ENCODE assay signal across 40 cellular contexts in the genomic region with DNA sequence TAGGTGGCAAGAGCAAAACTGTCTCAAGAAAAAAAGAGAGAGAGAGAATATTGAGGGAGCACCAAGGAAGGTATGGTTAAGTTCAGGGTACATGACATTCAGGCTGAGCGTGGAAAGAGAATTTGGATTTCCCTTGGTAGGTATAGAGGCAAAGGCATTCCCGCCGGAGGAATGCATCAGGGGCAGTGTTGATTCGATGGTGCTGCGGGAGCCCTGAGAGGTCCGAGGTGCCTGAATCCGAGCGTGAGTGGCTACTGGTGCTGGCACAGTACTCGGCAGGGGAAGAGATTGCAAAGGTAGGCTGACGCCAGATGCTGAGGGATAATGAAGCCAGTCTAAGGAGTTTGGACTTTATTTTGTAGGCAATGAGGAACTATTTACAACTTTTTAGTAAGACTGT. TPM values are rescaled to one million over a fixed set of nuclear protein-coding genes. Genes with fewer than 3 reads are reported as not detected.
"Had no signal": no experiment of that assay in that cellular context is flagged by ENCODE, and none has a peak within 500 bp of the region (broad histone marks: within the 10 kb centered on the region; RNA-seq: fewer than 3 reads in every experiment).

No MANE protein-coding gene starts in this region.

- H3K27ac Mint-ChIP-seq: activated naive CD4-positive, alpha-beta T cell treated with anti-CD3 and anti-CD28 coated beads for 36 hours; activated naive CD4-positive, alpha-beta T cell treated with anti-CD3 and anti-CD28 coated beads, Interleukin-2, amount 10 ng/mL, durations not matched to agents 7 days and 5 days; activated naive CD4-positive, alpha-beta T cell treated with anti-CD3 and anti-CD28 coated beads, Interleukin-2, amount 50 U/mL, for 24 hours; activated naive CD4-positive, alpha-beta T cell treated with anti-CD3 and anti-CD28 coated beads, Interleukin-2, amount 50 U/mL, for 72 hours; activated naive CD8-positive, alpha-beta T cell; activated naive CD8-positive, alpha-beta T cell treated with anti-CD3 and anti-CD28 coated beads for 36 hours; activated naive CD8-positive, alpha-beta T cell treated with anti-CD3 and anti-CD28 coated beads, Interleukin-2, amount 50 U/mL, for 24 hours; activated T-cell treated with anti-CD3 and anti-CD28 coated beads, Interleukin-2, amount 50 U/mL, for 24 hours; activated T-cell treated with anti-CD3 and anti-CD28 coated beads, Interleukin-2, amount 50 U/mL, for 72 hours; activated T-helper 1 cell treated with anti-CD3 and anti-CD28 coated beads, Interleukin-12 subunit alpha, Interleukin-12 subunit beta, Interleukin-2, Interleukin-4 antibody, amounts not matched to agents 30 ng/mL and 10 ng/mL and 1 ng/mL, durations not matched to agents 14 hours and 24 hours and 36 hours; activated T-helper 17 cell treated with anti-CD3 and anti-CD28 coated beads, Interleukin-2, amount 50 U/mL, for 72 hours; activated T-helper 2 cell treated with anti-CD3 and anti-CD28 coated beads, Interferon-gamma antibody, Interleukin-2, Interleukin-4, amounts not matched to agents 10 μg/mL and 5 μg/mL and 100 μg/mL, durations not matched to agents 14 hours and 24 hours and 36 hours; brain had no signal

- H3K9me3 ChIP-seq: adrenal gland, ascending aorta, body of pancreas, breast epithelium had no signal

- H3K36me3 Mint-ChIP-seq: activated naive CD4-positive, alpha-beta T cell treated with anti-CD3 and anti-CD28 coated beads, Interleukin-2, amount 10 ng/mL, durations not matched to agents 7 days and 5 days; activated naive CD4-positive, alpha-beta T cell treated with anti-CD3 and anti-CD28 coated beads, Interleukin-2, amount 50 U/mL, for 24 hours; activated naive CD4-positive, alpha-beta T cell treated with anti-CD3 and anti-CD28 coated beads, Interleukin-2, amount 50 U/mL, for 72 hours; activated naive CD8-positive, alpha-beta T cell; activated naive CD8-positive, alpha-beta T cell treated with anti-CD3 and anti-CD28 coated beads for 36 hours; activated naive CD8-positive, alpha-beta T cell treated with anti-CD3 and anti-CD28 coated beads, Interleukin-2, amount 10 ng/mL, durations not matched to agents 7 days and 5 days; brain had no signal

- H3K4me3 Mint-ChIP-seq: activated naive CD4-positive, alpha-beta T cell treated with anti-CD3 and anti-CD28 coated beads for 36 hours; activated naive CD4-positive, alpha-beta T cell treated with anti-CD3 and anti-CD28 coated beads, Interleukin-2, amount 10 ng/mL, durations not matched to agents 7 days and 5 days; activated naive CD4-positive, alpha-beta T cell treated with anti-CD3 and anti-CD28 coated beads, Interleukin-2, amount 50 U/mL, for 24 hours; activated naive CD8-positive, alpha-beta T cell; activated naive CD8-positive, alpha-beta T cell treated with anti-CD3 and anti-CD28 coated beads for 36 hours; activated naive CD8-positive, alpha-beta T cell treated with anti-CD3 and anti-CD28 coated beads, Interleukin-2, amount 10 ng/mL, durations not matched to agents 7 days and 5 days; activated naive CD8-positive, alpha-beta T cell treated with anti-CD3 and anti-CD28 coated beads, Interleukin-2, amount 50 U/mL, for 24 hours; activated T-cell treated with anti-CD3 and anti-CD28 coated beads, Interleukin-2, amount 50 U/mL, for 24 hours; activated T-cell treated with anti-CD3 and anti-CD28 coated beads, Interleukin-2, amount 50 U/mL, for 4 hours; activated T-cell treated with anti-CD3 and anti-CD28 coated beads, Interleukin-2, amount 50 U/mL, for 72 hours; activated T-helper 1 cell treated with anti-CD3 and anti-CD28 coated beads, Interleukin-12 subunit alpha, Interleukin-12 subunit beta, Interleukin-2, Interleukin-4 antibody, amounts not matched to agents 30 ng/mL and 10 ng/mL and 1 ng/mL, durations not matched to agents 14 hours and 24 hours and 36 hours; activated T-helper 17 cell treated with anti-CD3 and anti-CD28 coated beads, Interleukin-2, amount 50 U/mL, for 72 hours; brain; central memory CD8-positive, alpha-beta T cell had no signal

- H3K27me3 ChIP-seq: adrenal gland, ascending aorta, body of pancreas, breast epithelium had no signal

- H3K4me3 ChIP-seq: adrenal gland, ascending aorta, body of pancreas, breast epithelium, cardiac muscle cell had no signal

- H3K4me1 Mint-ChIP-seq: activated naive CD4-positive, alpha-beta T cell treated with anti-CD3 and anti-CD28 coated beads, Interleukin-2, amount 10 ng/mL, durations not matched to agents 7 days and 5 days; activated naive CD4-positive, alpha-beta T cell treated with anti-CD3 and anti-CD28 coated beads, Interleukin-2, amount 50 U/mL, for 24 hours; activated naive CD8-positive, alpha-beta T cell treated with anti-CD3 and anti-CD28 coated beads for 36 hours; activated naive CD8-positive, alpha-beta T cell treated with anti-CD3 and anti-CD28 coated beads, Interleukin-2, amount 10 ng/mL, durations not matched to agents 7 days and 5 days; activated naive CD8-positive, alpha-beta T cell treated with anti-CD3 and anti-CD28 coated beads, Interleukin-2, amount 50 U/mL, for 24 hours; activated T-helper 17 cell treated with anti-CD3 and anti-CD28 coated beads, Interleukin-2, amount 50 U/mL, for 72 hours; brain; central memory CD8-positive, alpha-beta T cell had no signal

- DNase-seq: activated effector memory CD4-positive, alpha-beta T cell treated with anti-CD3 and anti-CD28 coated beads, Interleukin-2, amount 50 U/mL, for 16 hours; activated effector memory CD4-positive, alpha-beta T cell treated with Interleukin-2 at 50 U/mL for 16 hours; activated gamma-delta T cell; activated gamma-delta T cell treated with Interleukin-2 at 50 U/mL for 16 hours; activated naive CD4-positive, alpha-beta T cell; activated naive CD4-positive, alpha-beta T cell treated with anti-CD3 and anti-CD28 coated beads for 36 hours; activated naive CD4-positive, alpha-beta T cell treated with anti-CD3 and anti-CD28 coated beads, Interleukin-2, amount 10 ng/mL, durations not matched to agents 7 days and 5 days; activated naive CD4-positive, alpha-beta T cell treated with anti-CD3 and anti-CD28 coated beads, Interleukin-2, amount 50 U/mL, for 16 hours; activated naive CD4-positive, alpha-beta T cell treated with Interleukin-2 at 50 U/mL for 16 hours; activated naive CD8-positive, alpha-beta T cell treated with anti-CD3 and anti-CD28 coated beads for 36 hours; activated naive CD8-positive, alpha-beta T cell treated with anti-CD3 and anti-CD28 coated beads, Interleukin-2, amount 10 ng/mL, durations not matched to agents 7 days and 5 days; activated naive CD8-positive, alpha-beta T cell treated with anti-CD3 and anti-CD28 coated beads, Interleukin-2, amount 50 U/mL, for 24 hours; activated T-cell treated with anti-CD3 and anti-CD28 coated beads, Interleukin-2, amount 50 U/mL, for 1 hour; activated T-cell treated with anti-CD3 and anti-CD28 coated beads, Interleukin-2, amount 50 U/mL, for 24 hours; activated T-cell treated with anti-CD3 and anti-CD28 coated beads, Interleukin-2, amount 50 U/mL, for 4 hours; activated T-cell treated with anti-CD3 and anti-CD28 coated beads, Interleukin-2, amount 50 U/mL, for 48 hours; activated T-cell treated with anti-CD3 and anti-CD28 coated beads, Interleukin-2, amount 50 U/mL, for 72 hours; adrenal gland; amniotic stem cell; amygdala; anterior cingulate cortex; aorta; body of pancreas; brain microvascular endothelial cell; caudate nucleus; central memory CD4-positive, alpha-beta T cell; cerebellar nuclear complex had no signal

- H3K36me3 ChIP-seq: adrenal gland, ascending aorta, brain microvascular endothelial cell, breast epithelium, cardiac muscle cell had no signal

- FAIRE-seq: astrocyte, bronchial epithelial cell had no signal

- H3K9me3 Mint-ChIP-seq: activated naive CD4-positive, alpha-beta T cell treated with anti-CD3 and anti-CD28 coated beads for 36 hours; activated naive CD4-positive, alpha-beta T cell treated with anti-CD3 and anti-CD28 coated beads, Interleukin-2, amount 10 ng/mL, durations not matched to agents 7 days and 5 days; activated naive CD4-positive, alpha-beta T cell treated with anti-CD3 and anti-CD28 coated beads, Interleukin-2, amount 50 U/mL, for 24 hours; activated naive CD4-positive, alpha-beta T cell treated with anti-CD3 and anti-CD28 coated beads, Interleukin-2, amount 50 U/mL, for 72 hours; activated naive CD8-positive, alpha-beta T cell treated with anti-CD3 and anti-CD28 coated beads for 36 hours; activated naive CD8-positive, alpha-beta T cell treated with anti-CD3 and anti-CD28 coated beads, Interleukin-2, amount 10 ng/mL, durations not matched to agents 7 days and 5 days; activated naive CD8-positive, alpha-beta T cell treated with anti-CD3 and anti-CD28 coated beads, Interleukin-2, amount 50 U/mL, for 24 hours; activated T-cell treated with anti-CD3 and anti-CD28 coated beads, Interleukin-2, amount 50 U/mL, for 24 hours; activated T-cell treated with anti-CD3 and anti-CD28 coated beads, Interleukin-2, amount 50 U/mL, for 4 hours; activated T-cell treated with anti-CD3 and anti-CD28 coated beads, Interleukin-2, amount 50 U/mL, for 72 hours; activated T-helper 1 cell treated with anti-CD3 and anti-CD28 coated beads, Interleukin-12 subunit alpha, Interleukin-12 subunit beta, Interleukin-2, Interleukin-4 antibody, amounts not matched to agents 30 ng/mL and 10 ng/mL and 1 ng/mL, durations not matched to agents 14 hours and 24 hours and 36 hours; activated T-helper 17 cell treated with anti-CD3 and anti-CD28 coated beads, Interleukin-2, amount 50 U/mL, for 72 hours; activated T-helper 2 cell treated with anti-CD3 and anti-CD28 coated beads, Interferon-gamma antibody, Interleukin-2, Interleukin-4, amounts not matched to agents 10 μg/mL and 5 μg/mL and 100 μg/mL, durations not matched to agents 14 hours and 24 hours and 36 hours; brain; central memory CD8-positive, alpha-beta T cell had no signal

- H3K4me1 ChIP-seq: adrenal gland, ascending aorta, body of pancreas, breast epithelium had no signal

- H3K27me3 Mint-ChIP-seq: brain had no signal

- H3K27ac ChIP-seq: adrenal gland, ascending aorta, body of pancreas, brain microvascular endothelial cell, breast epithelium, cardiac muscle cell had no signal

- ATAC-seq: activated naive CD4-positive, alpha-beta T cell treated with anti-CD3 and anti-CD28 coated beads, Interleukin-2, amount 50 U/mL, for 72 hours; activated naive CD8-positive, alpha-beta T cell treated with anti-CD3 and anti-CD28 coated beads, Interleukin-2, amount 50 U/mL, for 24 hours; activated T-cell treated with anti-CD3 and anti-CD28 coated beads, Interleukin-2, amount 50 U/mL, for 4 hours; activated T-cell treated with anti-CD3 and anti-CD28 coated beads, Interleukin-2, amount 50 U/mL, for 72 hours; activated T-helper 17 cell treated with anti-CD3 and anti-CD28 coated beads, Interleukin-2, amount 50 U/mL, for 72 hours; body of pancreas had no signal

RNA-seq across cellular contexts. Expression of a gene that starts 20.0 kb away (rescaled TPM):
- total RNA-seq: activated naive CD4-positive, alpha-beta T cell treated with anti-CD3 and anti-CD28 coated beads, Interleukin-2, amount 50 U/mL, for 72 hours; activated naive CD8-positive, alpha-beta T cell treated with anti-CD3 and anti-CD28 coated beads for 36 hours; activated naive CD8-positive, alpha-beta T cell treated with anti-CD3 and anti-CD28 coated beads, Interleukin-2, amount 10 ng/mL, durations not matched to agents 7 days and 5 days; activated T-cell treated with anti-CD3 and anti-CD28 coated beads, Interleukin-2, amount 50 U/mL, for 4 hours had no signal
- polyA plus RNA-seq: cardiac muscle cell had no signal
